ENCODE assay signal across 8 cellular contexts in genomic region chr15:74872702-74873035, GRCh38. TPM values are rescaled to one million over a fixed set of nuclear protein-coding genes. Genes with fewer than 3 reads are reported as not detected.
DNase-seq lines count a peak whose midpoint lies in the region; ATAC-seq and TF ChIP-seq lines count a peak whose summit lies in the region.

No MANE protein-coding gene starts in this region.

- H3K9me3 ChIP-seq in right atrium auricular region (no peaks in the 10 kb centered on the region), breast epithelium (no peaks in the 10 kb centered on the region), vagina (no peaks in the 10 kb centered on the region)

- H3K4me3 Mint-ChIP-seq in mesothelial cell of epicardium = peak overlapping the region; percentile 88

- peaks cover 7% of the 10 kb centered on the region for H3K36me3 Mint-ChIP-seq in mesothelial cell of epicardium

- H3K36me3 ChIP-seq in right atrium auricular region (no peaks in the 10 kb centered on the region), breast epithelium (no peaks in the 10 kb centered on the region), vagina (no peaks in the 10 kb centered on the region)

- ATAC-seq in left cardiac atrium = no peak

- peaks cover 8% of the 10 kb centered on the region for H3K9me3 Mint-ChIP-seq in mesothelial cell of epicardium

- DNase-seq in right atrium auricular region (ENCODE audit: low spot score) (no peak), left cardiac atrium (no peak), breast epithelium (ENCODE audit: low spot score in 2 of 2) (no peak), mesothelial cell of epicardium (ENCODE audit: low spot score in 2 of 2, unreplicated experiment in 2 of 2) (no peak), vagina (ENCODE audit: extremely low spot score in 2 of 2) (no peak), HCEC 1CT (no peak), NCI-H69 (lab: John Stamatoyannopoulos, UW) (no peak), MV-4-11 (lab: John Stamatoyannopoulos, UW) (no peak)

- peaks cover 0 to 56% of the 10 kb centered on the region in 2 donors for H3K4me1 ChIP-seq in right atrium auricular region
- peaks cover 0 to 32% of the 10 kb centered on the region in 2 donors for H3K4me1 ChIP-seq in breast epithelium
- peaks cover 50% of the 10 kb centered on the region for H3K4me1 ChIP-seq in vagina

- peaks cover 2% of the 10 kb centered on the region for H3K27me3 Mint-ChIP-seq in mesothelial cell of epicardium (ENCODE audit: low read depth)

- peaks cover 30% of the 10 kb centered on the region for H3K4me1 Mint-ChIP-seq in mesothelial cell of epicardium

- intact Hi-C loops in left cardiac atrium (cut with DNase I) = no loop called here
- intact Hi-C loops in breast epithelium (cut with DNase I; ENCODE audit: low total_unique reads) = no loop called here
- intact Hi-C loops in vagina (cut with DNase I) = no loop called here

- H3K27ac Mint-ChIP-seq in mesothelial cell of epicardium = peak overlapping the region; percentile 98

- H3K27me3 ChIP-seq in right atrium auricular region (no peaks in the 10 kb centered on the region), breast epithelium (no peaks in the 10 kb centered on the region), vagina (no peaks in the 10 kb centered on the region)

- H3K27ac ChIP-seq in right atrium auricular region = peak overlapping the region; percentile 76 to 93
- peak overlapping the region; percentile 91 to 97 for H3K27ac ChIP-seq in breast epithelium
- peak overlapping the region; percentile 84 for H3K27ac ChIP-seq in vagina

- no peak for TF ChIP-seq POLR2A in breast epithelium (IDR thresholded peaks at IDR 0.05)
- TF ChIP-seq POLR2A in vagina (IDR thresholded peaks at IDR 0.05) = no peak

- TF ChIP-seq CTCF in right atrium auricular region (IDR thresholded peaks at IDR 0.05) = no peak
- no peak for TF ChIP-seq CTCF in breast epithelium (IDR thresholded peaks at IDR 0.05)
- no peak for TF ChIP-seq CTCF in mesothelial cell of epicardium (IDR thresholded peaks at IDR 0.05; ENCODE audit: unreplicated experiment)
- TF ChIP-seq CTCF in vagina (IDR thresholded peaks at IDR 0.05) = no peak

- H3K4me3 ChIP-seq in right atrium auricular region (peak overlapping the region; percentile 61 to 76), breast epithelium (peak overlapping the region; percentile 64 to 94 (median 64)), vagina (peak overlapping the region; percentile 54 to 69)

RNA-seq across cellular contexts. Expression of gene SCAMP2, which starts 0.5 kb away (rescaled TPM):
- total RNA-seq in right atrium auricular region = 10 to 100 TPM; 72.3 to 80.9 TPM
- total RNA-seq in left cardiac atrium = 10 to 100 TPM; 63.4 to 65.2 TPM
- total RNA-seq in breast epithelium = 10 to 100 TPM; 49.5 to 71.4 (median 69.4) TPM
- 45.6 to 48.4 TPM (median 48.3 TPM) in 3 replicates for total RNA-seq in mesothelial cell of epicardium
- total RNA-seq in vagina = 56.7 TPM

RNA-seq across cellular contexts. Expression of gene MPI, which starts 17.2 kb away (rescaled TPM):
- 100 to 1,000 TPM in 1 of 2 donors, 10 to 100 TPM in 1; 59.3 to 131 TPM for total RNA-seq in right atrium auricular region
- 10 to 100 TPM; 37.6 to 42.1 TPM for total RNA-seq in left cardiac atrium
- total RNA-seq in breast epithelium = 10 to 100 TPM; 42.7 to 70.1 (median 48.3) TPM
- 42.0 to 46.4 TPM (median 43.3 TPM) in 3 replicates for total RNA-seq in mesothelial cell of epicardium
- 43.2 TPM for total RNA-seq in vagina

RNA-seq across cellular contexts. Expression of gene ULK3, which starts 29.7 kb away (rescaled TPM):
- total RNA-seq in right atrium auricular region (10 to 100 TPM; 38.1 to 42.9 TPM), left cardiac atrium (10 to 100 TPM; 35.3 to 41.4 TPM), breast epithelium (10 to 100 TPM; 28.3 to 48.8 (median 48.0) TPM), mesothelial cell of epicardium (30.9 to 34.8 TPM (median 32.6 TPM) in 3 replicates), vagina (75.9 TPM)

RNA-seq across cellular contexts. Expression of gene FAM219B, which starts 34.0 kb away (rescaled TPM):
- 10 to 100 TPM; 46.9 to 53.3 TPM for total RNA-seq in right atrium auricular region
- total RNA-seq in left cardiac atrium = 100 to 1,000 TPM in 1 of 2 donors, 10 to 100 TPM in 1; 91.2 to 117 TPM
- 10 to 100 TPM; 51.4 to 72.0 (median 54.1) TPM for total RNA-seq in breast epithelium
- 73.5 to 91.3 TPM (median 74.1 TPM) in 3 replicates for total RNA-seq in mesothelial cell of epicardium
- total RNA-seq in vagina = 51.6 TPM

RNA-seq across cellular contexts. Expression of gene CPLX3, which starts 46.2 kb away (rescaled TPM):
- 10 to 100 TPM in 1 of 2 donors, 1 to 10 TPM in 1; 1.1 to 10.8 TPM for total RNA-seq in right atrium auricular region
- 10 to 100 TPM; 11.0 to 24.5 TPM for total RNA-seq in left cardiac atrium
- under 1 TPM in 1 of 3 donors, not detected in 2; 0.66 TPM for total RNA-seq in breast epithelium
- total RNA-seq in mesothelial cell of epicardium = 0.14 TPM in 1 of 3 replicates, not detected in the others
- not detected for total RNA-seq in vagina
